ENCODE assay signal across 16 cellular contexts in genomic region chr7:376306-376969, GRCh38.
A peak's percentile ranks its signal among the peaks of the same experiment; 100 is the strongest.
DNase-seq lines count a peak whose midpoint lies in the region; ATAC-seq and TF ChIP-seq lines count a peak whose summit lies in the region.
"Had no signal": no experiment of that assay in that cellular context is flagged by ENCODE, and none has a peak within 500 bp of the region (broad histone marks: within the 10 kb centered on the region; RNA-seq: fewer than 3 reads in every experiment).

No MANE protein-coding gene starts in this region.

- H3K36me3 Mint-ChIP-seq in H9 (ENCODE audit: insufficient read depth in 1 of 3, low read depth in 3 of 3): peaks cover 0 to 3% (median 3%) of the 10 kb centered on the region in 3 experiments; a peak in 2 of 7 replicates
- H3K36me3 Mint-ChIP-seq: brain had no signal

- no peak overlapping the region for H2BK15ac ChIP-seq in H9 (ENCODE audit: low read depth, low read length)

- H3K9me3 Mint-ChIP-seq in H9: no peaks in the 10 kb centered on the region; a peak in 1 of 5 replicates
- H3K9me3 Mint-ChIP-seq: T-helper 1 cell treated with Interleukin-12 subunit alpha and Interleukin-12 subunit beta and Interleukin-4 antibody, amounts not matched to agents 30 μg/mL and 1 μg/mL, for 36 hours had no signal

- no peak overlapping the region for H2BK120ac ChIP-seq in H9 (ENCODE audit: low read depth, low read length, poor library complexity, severe bottlenecking)

- H3K36me3 ChIP-seq in RWPE2 (ENCODE audit: low read depth) (no peaks in the 10 kb centered on the region), hepatocyte (replicated peaks; ENCODE audit: insufficient read depth, low read depth) (no peaks in the 10 kb centered on the region), prostate gland (no peaks in the 10 kb centered on the region)

- H4K8ac ChIP-seq in H9 (replicated peaks; ENCODE audit: insufficient read length, low read depth, low read length): no peak overlapping the region

- H3K27ac Mint-ChIP-seq in H9: no peak overlapping the region
- H3K27ac Mint-ChIP-seq: brain; T-helper 1 cell treated with Interleukin-12 subunit alpha and Interleukin-12 subunit beta and Interleukin-4 antibody, amounts not matched to agents 30 μg/mL and 1 μg/mL, for 36 hours had no signal

- no peaks in the 10 kb centered on the region for H3K79me1 ChIP-seq in H9 (ENCODE audit: insufficient read depth, low read depth, low read length, poor library complexity, severe bottlenecking)

- no peak overlapping the region for H2BK12ac ChIP-seq in H9 (ENCODE audit: insufficient read length, low read depth, low read length)

- H3K9me3 ChIP-seq in H9 (ENCODE audit: control insufficient read depth, low read depth, low read length): no peaks in the 10 kb centered on the region
- no peaks in the 10 kb centered on the region for H3K9me3 ChIP-seq in RWPE2 (ENCODE audit: severe bottlenecking)
- no peaks in the 10 kb centered on the region for H3K9me3 ChIP-seq in hepatocyte (ENCODE audit: low read depth)
- no peaks in the 10 kb centered on the region for H3K9me3 ChIP-seq in prostate gland

- H3K27me3 ChIP-seq in H9 (ENCODE audit: insufficient read depth, low read length): no peaks in the 10 kb centered on the region
- no peaks in the 10 kb centered on the region for H3K27me3 ChIP-seq in RWPE2 (ENCODE audit: insufficient read depth, poor library complexity, severe bottlenecking)
- no peaks in the 10 kb centered on the region for H3K27me3 ChIP-seq in hepatocyte
- H3K27me3 ChIP-seq in prostate gland (replicated peaks; ENCODE audit: insufficient read depth): no peaks in the 10 kb centered on the region

- H4K20me1 ChIP-seq in H9 (ENCODE audit: control insufficient read depth, insufficient read depth, insufficient read length) (no peaks in the 10 kb centered on the region), hepatocyte (ENCODE audit: insufficient read depth, poor library complexity, severe bottlenecking) (no peaks in the 10 kb centered on the region)

- intact Hi-C loops in prostate gland (cut with DNase I): no loop called here

- no peak overlapping the region for H3K23ac ChIP-seq in H9 (ENCODE audit: insufficient read length, low read depth, low read length)

- H3K79me2 ChIP-seq in H9 (ENCODE audit: insufficient read depth, low read length) (no peaks in the 10 kb centered on the region), hepatocyte (no peaks in the 10 kb centered on the region)

- no peak overlapping the region for H3K9ac ChIP-seq in H9 (ENCODE audit: extremely low read depth, insufficient read length, low read length)

- no peak overlapping the region for H3K4ac ChIP-seq in H9 (ENCODE audit: low read depth, low read length)

- no peaks in the 10 kb centered on the region for H3K9me2 ChIP-seq in hepatocyte (replicated peaks; ENCODE audit: insufficient read depth)

- DNase-seq in H9 (peak; percentile 31), RWPE2 (ENCODE audit: low spot score) (peak; percentile 60), hepatocyte (ENCODE audit: low spot score) (peak; percentile 43), prostate gland (ENCODE audit: low spot score) (peak; percentile 66)
- DNase-seq: activated effector memory CD4-positive, alpha-beta T cell treated with Interleukin-2 at 50 U/mL for 16 hours; DMS79; effector CD4-positive, alpha-beta T cell; NCI-H1417 treated with DMSO at 0.1 percent for 48 hours; PC-3 had no signal

- H4K91ac ChIP-seq in H9 (ENCODE audit: insufficient read length, low read depth, low read length): no peak overlapping the region

- H3K4me1 Mint-ChIP-seq in H9: peaks cover 4 to 24% of the 10 kb centered on the region in 2 experiments; a peak in 3 of 4 replicates

- H3K23me2 ChIP-seq in H9 (ENCODE audit: insufficient read length, low read depth, low read length, poor library complexity, severe bottlenecking): peaks cover 5% of the 10 kb centered on the region

- H4K5ac ChIP-seq in H9 (ENCODE audit: insufficient read length, low read depth, low read length): no peak overlapping the region

- peak; percentile 53 for ATAC-seq in RWPE2 (ENCODE audit: low read depth)
- no peak for ATAC-seq in HG02678 (IDR thresholded peaks at IDR 0.05; ENCODE audit: unreplicated experiment)
- ATAC-seq in GM18861 (IDR thresholded peaks at IDR 0.05; ENCODE audit: unreplicated experiment): no peak
- ATAC-seq in HG02970 (IDR thresholded peaks at IDR 0.05; ENCODE audit: low FRiP score, unreplicated experiment): no peak
- ATAC-seq: K562, PC-3 had no signal

- H2BK20ac ChIP-seq in H9 (ENCODE audit: low read depth, low read length, poor library complexity, severe bottlenecking): no peak overlapping the region

- H3K4me2 ChIP-seq in H9 (ENCODE audit: insufficient read depth, insufficient read length, low read length) (no peak overlapping the region), hepatocyte (no peak overlapping the region)

- TF ChIP-seq CTCF in H9 (conservative IDR thresholded peaks at IDR 0.05) (no peak), RWPE2 (IDR thresholded peaks at IDR 0.05; ENCODE audit: poor library complexity, severe bottlenecking) (no peak), hepatocyte (IDR thresholded peaks at IDR 0.05; ENCODE audit: poor library complexity) (no peak), prostate gland (IDR thresholded peaks at IDR 0.05) (no peak)

- H3K4me3 Mint-ChIP-seq in H9: no peak overlapping the region
- H3K4me3 Mint-ChIP-seq: brain; T-helper 1 cell treated with Interleukin-12 subunit alpha and Interleukin-12 subunit beta and Interleukin-4 antibody, amounts not matched to agents 30 μg/mL and 1 μg/mL, for 36 hours had no signal

- no CpG with 5 or more reads among the region's 36 CpGs for WGBS in H9 (ENCODE audit: extremely low coverage, insufficient read length, low lambda C conversion rate)
- WGBS in hepatocyte (ENCODE audit: low lambda C conversion rate, missing lambda C conversion rate): 88% methylated on average over 24 of the region's 36 CpGs
- 44% methylated on average over 34 of the region's 36 CpGs for WGBS in prostate gland

- H3K4me1 ChIP-seq in H9 (ENCODE audit: insufficient read depth, low read length) (no peaks in the 10 kb centered on the region), RWPE2 (ENCODE audit: insufficient read depth, poor library complexity, severe bottlenecking) (no peaks in the 10 kb centered on the region), hepatocyte (ENCODE audit: insufficient read depth) (peaks cover 53% of the 10 kb centered on the region), prostate gland (replicated peaks) (no peaks in the 10 kb centered on the region)

- H3K14ac ChIP-seq in H9 (ENCODE audit: insufficient read depth, low read length): peak overlapping the region; percentile 25; the same call in 1 of the 2 replicates

- no peak overlapping the region for H3K56ac ChIP-seq in H9 (ENCODE audit: insufficient read length, low read depth, low read length)

- H2AFZ ChIP-seq in H9 (ENCODE audit: low read length): no peak overlapping the region
- no peak overlapping the region for H2AFZ ChIP-seq in hepatocyte

- no peak overlapping the region for H3T11ph ChIP-seq in H9 (ENCODE audit: low read length)

- peaks cover 24% of the 10 kb centered on the region for H3K27me3 Mint-ChIP-seq in H9 (ENCODE audit: low read depth)
- H3K27me3 Mint-ChIP-seq: brain had no signal

- no peak for TF ChIP-seq POLR2A in prostate gland (IDR thresholded peaks at IDR 0.05)

- H3K18ac ChIP-seq in H9 (ENCODE audit: insufficient read length, low read depth, low read length): no peak overlapping the region

- H3K4me3 ChIP-seq in RWPE2 (ENCODE audit: severe bottlenecking) (no peak overlapping the region), hepatocyte (no peak overlapping the region), prostate gland (no peak overlapping the region)
- H3K4me3 ChIP-seq: K562 had no signal

- no peak overlapping the region for H2BK5ac ChIP-seq in H9 (ENCODE audit: insufficient read length, low read length)

- H3K27ac ChIP-seq in H9 (ENCODE audit: insufficient read length, low read depth, low read length) (no peak overlapping the region), RWPE2 (ENCODE audit: poor library complexity, severe bottlenecking) (no peak overlapping the region), hepatocyte (no peak overlapping the region), prostate gland (peak overlapping the region; percentile 31 to 60)
- H3K27ac ChIP-seq: C4-2B had no signal

- H2AK5ac ChIP-seq in H9 (ENCODE audit: insufficient read length, low read length): no peak overlapping the region

Comparison
In these comparisons a context has a peak if more than half of its experiments do, and no peak if none do; other contexts are left out.
1. H3K27ac ChIP-seq: peak in prostate gland (2 of 2); none in H9 (single experiment), RWPE2 (single experiment) and hepatocyte (single experiment).
2. Peak in every context shown above with its lines, with median percentiles within 50 percentile points of each other: DNase-seq.